1 cellular context compared by ENCODE assay signal in genomic region chr3:126476166-126476975, GRCh38.
A peak's percentile ranks its signal among the peaks of the same experiment; 100 is the strongest.
TF ChIP-seq lines count a peak whose summit lies in the region.

No MANE protein-coding gene starts in this region.

TF ChIP-seq in HepG2, 621 proteins besides CTCF, POLR2A, EP300 and RAD21 (continued from another document and continues in another):
- no peak for TF ChIP-seq ZNF816 (CRISPR knock-in tag; IDR thresholded peaks at IDR 0.05; ENCODE audit: borderline replicate concordance)
- no peak for TF ChIP-seq RORA (CRISPR knock-in tag; IDR thresholded peaks at IDR 0.05)
- no peak for TF ChIP-seq ZNF737 (CRISPR knock-in tag; IDR thresholded peaks at IDR 0.05; ENCODE audit: borderline replicate concordance)
- TF ChIP-seq YY1 (IDR thresholded peaks at IDR 0.05; ENCODE audit: insufficient read depth, insufficient replicate concordance, low read depth, low read length), result no peak
- 0 out of 2 replicates have a peak, but pooled peaks have one; percentile 34 for TF ChIP-seq ZNF350 (CRISPR knock-in tag; IDR thresholded peaks at IDR 0.05; ENCODE audit: borderline replicate concordance, low read depth)
- no peak for TF ChIP-seq ZSCAN22 (CRISPR knock-in tag; IDR thresholded peaks at IDR 0.05)
- TF ChIP-seq KDM5B (CRISPR knock-in tag; IDR thresholded peaks at IDR 0.05; ENCODE audit: borderline replicate concordance), result 0 out of 2 replicates have a peak, but pooled peaks have one; percentile 14
- no peak for TF ChIP-seq TFDP2 (CRISPR knock-in tag; IDR thresholded peaks at IDR 0.05)
- peak; percentile 15; the same call in 1 of the 2 replicates for TF ChIP-seq MEIS1 (CRISPR knock-in tag; IDR thresholded peaks at IDR 0.05; ENCODE audit: borderline replicate concordance)
- no peak for TF ChIP-seq NFAT5 (CRISPR knock-in tag; IDR thresholded peaks at IDR 0.05)
- TF ChIP-seq ZNF296 (CRISPR knock-in tag; conservative IDR thresholded peaks at IDR 0.05), result no peak
- no peak for TF ChIP-seq ZNF549 (CRISPR knock-in tag; IDR thresholded peaks at IDR 0.05)
- TF ChIP-seq SKI (IDR thresholded peaks at IDR 0.05; ENCODE audit: partially characterized antibody), result no peak
- no peak for TF ChIP-seq NR3C1 (CRISPR knock-in tag; IDR thresholded peaks at IDR 0.05)
- no peak for TF ChIP-seq ZNF709 (CRISPR knock-in tag; IDR thresholded peaks at IDR 0.05)
- TF ChIP-seq NR2C2 (CRISPR knock-in tag; IDR thresholded peaks at IDR 0.05; ENCODE audit: borderline replicate concordance), result no peak
- TF ChIP-seq HNF4G (IDR thresholded peaks at IDR 0.05; ENCODE audit: borderline replicate concordance, low read depth, low read length), result no peak
- TF ChIP-seq HNF4G (CRISPR knock-in tag; IDR thresholded peaks at IDR 0.05; ENCODE audit: borderline replicate concordance, low read depth), result no peak
- no peak for TF ChIP-seq ZNF780A (CRISPR knock-in tag; IDR thresholded peaks at IDR 0.05)
- TF ChIP-seq PREB (CRISPR knock-in tag; IDR thresholded peaks at IDR 0.05), result no peak
- TF ChIP-seq AGO2 (optimal IDR thresholded peaks at IDR 0.05; ENCODE audit: low read depth, low read length), result no peak
- TF ChIP-seq PLRG1 (conservative IDR thresholded peaks at IDR 0.05), result no peak
- peak; percentile 39; the same call in 1 of the 2 replicates for TF ChIP-seq CSRNP1 (CRISPR knock-in tag; IDR thresholded peaks at IDR 0.05)
- no peak for TF ChIP-seq DMTF1 (CRISPR knock-in tag; IDR thresholded peaks at IDR 0.05)
- no peak for TF ChIP-seq SNAPC2 (CRISPR knock-in tag; IDR thresholded peaks at IDR 0.05)
- TF ChIP-seq GTF3A (CRISPR knock-in tag; conservative IDR thresholded peaks at IDR 0.05), result no peak
- TF ChIP-seq ZNF607 (CRISPR knock-in tag; IDR thresholded peaks at IDR 0.05; ENCODE audit: borderline replicate concordance), result no peak
- 0 out of 2 replicates have a peak, but pooled peaks have one; percentile 30 for TF ChIP-seq THAP7 (CRISPR knock-in tag; IDR thresholded peaks at IDR 0.05)
- no peak for TF ChIP-seq CBX2 (IDR thresholded peaks at IDR 0.05; ENCODE audit: low read depth, low read length)
- no peak for TF ChIP-seq CBX2 (CRISPR knock-in tag; IDR thresholded peaks at IDR 0.05; ENCODE audit: low read depth)
- no peak for TF ChIP-seq TAF15 (IDR thresholded peaks at IDR 0.05; ENCODE audit: low read depth, low read length, poor library complexity, severe bottlenecking)
- TF ChIP-seq ATF1 (CRISPR knock-in tag; IDR thresholded peaks at IDR 0.05), result no peak
- TF ChIP-seq ZNF24 (IDR thresholded peaks at IDR 0.05), result no peak
- TF ChIP-seq ZNF251 (CRISPR knock-in tag; IDR thresholded peaks at IDR 0.05), result no peak
- no peak for TF ChIP-seq ZNF674 (CRISPR knock-in tag; IDR thresholded peaks at IDR 0.05; ENCODE audit: low read depth)
- no peak for TF ChIP-seq ZBTB25 (CRISPR knock-in tag; IDR thresholded peaks at IDR 0.05)
- no peak for TF ChIP-seq SNAPC5 (CRISPR knock-in tag; IDR thresholded peaks at IDR 0.05; ENCODE audit: borderline replicate concordance)
- 0 out of 2 replicates have a peak, but pooled peaks have one; percentile 1 for TF ChIP-seq DR1 (CRISPR knock-in tag; IDR thresholded peaks at IDR 0.05)
- TF ChIP-seq KLF16 (CRISPR knock-in tag; IDR thresholded peaks at IDR 0.05), result no peak
- TF ChIP-seq JUN (CRISPR knock-in tag; IDR thresholded peaks at IDR 0.05), result no peak
- TF ChIP-seq ZNF281 (CRISPR knock-in tag; IDR thresholded peaks at IDR 0.05; ENCODE audit: borderline replicate concordance), result peak; percentile 17; the same call in 1 of the 2 replicates
- TF ChIP-seq SPEN (CRISPR knock-in tag; IDR thresholded peaks at IDR 0.05; ENCODE audit: low read depth), result 0 out of 2 replicates have a peak, but pooled peaks have one; percentile 4
- no peak for TF ChIP-seq TRIM22 (IDR thresholded peaks at IDR 0.05)
